In the genomic region with DNA sequence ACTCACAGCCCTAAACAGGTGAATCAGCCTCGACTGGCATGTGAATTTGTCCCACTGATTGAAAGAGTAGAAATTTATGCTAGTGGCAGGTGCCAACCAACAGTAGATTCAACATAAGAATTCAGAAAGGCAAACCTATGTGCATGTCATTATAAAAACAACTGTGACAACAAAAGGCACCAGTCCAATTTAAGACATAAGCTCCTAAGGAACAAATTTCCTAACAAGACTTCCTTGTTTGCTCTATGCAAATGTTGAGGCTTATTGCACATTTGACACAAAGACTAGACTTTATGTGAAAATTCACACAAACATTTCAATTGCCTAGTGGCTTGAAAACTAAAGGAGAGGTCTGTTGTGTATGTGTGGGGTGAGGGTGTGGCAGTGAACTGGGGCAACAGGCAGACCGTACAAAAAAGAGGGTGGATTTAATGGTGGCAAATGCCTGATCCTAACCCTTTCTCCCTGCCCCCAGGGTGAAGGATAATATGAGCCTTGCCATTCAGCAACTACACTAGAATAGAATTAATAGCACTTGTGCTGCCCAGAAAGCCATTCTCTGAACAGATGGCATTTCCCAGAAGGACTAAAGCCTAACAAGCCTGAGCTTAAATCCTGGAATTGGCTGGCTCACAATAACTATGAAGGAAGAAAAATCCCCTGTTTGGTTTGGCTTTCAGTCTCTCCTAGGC, we compare ENCODE assay signal across 10 cellular contexts.
A peak's percentile ranks its signal among the peaks of the same experiment; 100 is the strongest.
DNase-seq lines count a peak whose midpoint lies in the region; ATAC-seq and TF ChIP-seq lines count a peak whose summit lies in the region.
"Had no signal": no experiment of that assay in that cellular context is flagged by ENCODE, and none has a peak within 500 bp of the region (broad histone marks: within the 10 kb centered on the region; RNA-seq: fewer than 3 reads in every experiment).

No MANE protein-coding gene starts in this region.

- ATAC-seq in HG03460 (IDR thresholded peaks at IDR 0.05; ENCODE audit: unreplicated experiment): no peak
- ATAC-seq: activated T-cell treated with anti-CD3 and anti-CD28 coated beads, Interleukin-2, amount 50 U/mL, for 72 hours had no signal

- no peak for TF ChIP-seq CTCF in tibial nerve (IDR thresholded peaks at IDR 0.05)

- peaks cover 0 to 24% (median 0%) of the 10 kb centered on the region in 4 donors for H3K4me1 ChIP-seq in tibial nerve

- peak in 1 of 2 donors; percentile 48 for TF ChIP-seq EP300 in tibial nerve (IDR thresholded peaks at IDR 0.05)

- H3K27me3 ChIP-seq in tibial nerve: no peaks in the 10 kb centered on the region

- H3K9me3 ChIP-seq in tibial nerve: no peaks in the 10 kb centered on the region

- H3K27ac ChIP-seq in tibial nerve: peak overlapping the region; percentile 1 to 82 (median 60)

- peak; percentile 96 for DNase-seq in NCI-H1694 treated with DMSO at 0.1 percent for 48 hours (lab: John Stamatoyannopoulos, UW)
- peak; percentile 97 for DNase-seq in NCI-H82 (lab: John Stamatoyannopoulos, UW)
- peak; percentile 51 for DNase-seq in medulla oblongata (ENCODE audit: extremely low spot score)
- DNase-seq in tibial nerve (ENCODE audit: low spot score in 2 of 2): no peak
- DNase-seq in activated CD4-positive, alpha-beta T cell treated with anti-CD3 and anti-CD28 coated beads for 48 hours: no peak
- no peak for DNase-seq in stimulated activated CD4-positive, alpha-beta T cell treated with anti-CD3 and anti-CD28 coated beads, Interleukin-4, amount 100 ng/mL, for 4 hours
- DNase-seq: activated T-cell treated with anti-CD3 and anti-CD28 coated beads, Interleukin-2, amount 50 U/mL, for 72 hours; foreskin melanocyte had no signal

- H3K4me3 ChIP-seq in tibial nerve: no peak overlapping the region
- H3K4me3 ChIP-seq: lung had no signal

- no peak for TF ChIP-seq POLR2A in tibial nerve (IDR thresholded peaks at IDR 0.05)

- WGBS in tibial nerve, 2 donors: 54 to 62% methylated on average over 2 of the region's 2 CpGs

- no peaks in the 10 kb centered on the region for H3K36me3 ChIP-seq in tibial nerve

Comparison
In these comparisons a context has a peak if more than half of its experiments do, and no peak if none do; other contexts are left out.
1. DNase-seq: peak in NCI-H1694 treated with DMSO at 0.1 percent for 48 hours (single experiment), NCI-H82 (single experiment) and medulla oblongata (single experiment); none in tibial nerve (0 of 2), activated CD4-positive, alpha-beta T cell treated with anti-CD3 and anti-CD28 coated beads for 48 hours (single experiment) and stimulated activated CD4-positive, alpha-beta T cell treated with anti-CD3 and anti-CD28 coated beads, Interleukin-4, amount 100 ng/mL, for 4 hours (0 of 2).